18 cellular contexts compared by ENCODE assay signal in genomic region chr17:74126179-74126900, GRCh38.
DNase-seq lines count a peak whose midpoint lies in the region; ATAC-seq and TF ChIP-seq lines count a peak whose summit lies in the region.
"Had no signal": no experiment of that assay in that cellular context is flagged by ENCODE, and none has a peak within 500 bp of the region (broad histone marks: within the 10 kb centered on the region; RNA-seq: fewer than 3 reads in every experiment).

No MANE protein-coding gene starts in this region.

- H3K9me3 ChIP-seq in RWPE2 (ENCODE audit: severe bottlenecking) (no peaks in the 10 kb centered on the region), BE2C (no peaks in the 10 kb centered on the region)
- H3K9me3 ChIP-seq: A549 had no signal

- H3K27ac ChIP-seq in RWPE2 (ENCODE audit: poor library complexity, severe bottlenecking), result no peak overlapping the region
- H3K27ac ChIP-seq: A549 had no signal

- no peak for ATAC-seq in natural killer cell treated with Interleukin-12 subunit alpha and Interleukin-12 subunit beta and Interleukin-15 and Interleukin-18, amount 100 ng/mL, for 72 hours
- ATAC-seq in natural killer cell, result no peak
- ATAC-seq in RWPE2 (ENCODE audit: low read depth), result no peak
- ATAC-seq: PC-3, Right ventricle myocardium inferior had no signal

- H3K4me3 Mint-ChIP-seq in natural killer cell treated with Interleukin-12 subunit alpha and Interleukin-12 subunit beta and Interleukin-15 and Interleukin-18, amount 100 ng/mL, for 72 hours, result no peak overlapping the region
- no peak overlapping the region for H3K4me3 Mint-ChIP-seq in natural killer cell
- H3K4me3 Mint-ChIP-seq: CD4-positive, alpha-beta T cell had no signal

- H3K36me3 Mint-ChIP-seq in natural killer cell treated with Interleukin-12 subunit alpha and Interleukin-12 subunit beta and Interleukin-15 and Interleukin-18, amount 100 ng/mL, for 72 hours, result no peaks in the 10 kb centered on the region
- H3K36me3 Mint-ChIP-seq in natural killer cell, result no peaks in the 10 kb centered on the region

- TF ChIP-seq CTCF in natural killer cell (IDR thresholded peaks at IDR 0.05), result no peak
- no peak for TF ChIP-seq CTCF in RWPE2 (IDR thresholded peaks at IDR 0.05; ENCODE audit: poor library complexity, severe bottlenecking)
- TF ChIP-seq CTCF in BE2C (IDR thresholded peaks at IDR 0.05; ENCODE audit: low read depth, low read length), result no peak

- peak; percentile 15 for DNase-seq in natural killer cell treated with Interleukin-12 subunit alpha and Interleukin-12 subunit beta and Interleukin-15 and Interleukin-18, amount 100 ng/mL, for 72 hours (ENCODE audit: low spot score)
- DNase-seq in natural killer cell (no peak), RWPE2 (ENCODE audit: low spot score) (peak; percentile 18), mesenteric fat pad (ENCODE audit: low spot score) (peak; percentile 45), GM03348 (ENCODE audit: low spot score) (no peak), BE2C (no peak), H7 (no peak)
- DNase-seq: CD4-positive, alpha-beta T cell; HCEC 1CT; MV-4-11; NCI-H1436; NCI-H2081 treated with DMSO at 0.1 percent for 48 hours; NCI-H526; NK-92 treated with Interleukin-12 subunit alpha and Interleukin-12 subunit beta, amount 100 ng/mL, for 24 hours; PC-3; SK-N-SH had no signal

- intact Hi-C loops in natural killer cell (cut with micrococcal nuclease), result no loop called here

- H3K27me3 Mint-ChIP-seq in natural killer cell treated with Interleukin-12 subunit alpha and Interleukin-12 subunit beta and Interleukin-15 and Interleukin-18, amount 100 ng/mL, for 72 hours, result peaks cover 20 to 34% of the 10 kb centered on the region in 2 donors
- peaks cover 16 to 18% of the 10 kb centered on the region in 2 donors for H3K27me3 Mint-ChIP-seq in natural killer cell (ENCODE audit: low read depth in 2 of 2)

- peaks cover 13% of the 10 kb centered on the region for H3K27me3 ChIP-seq in RWPE2 (ENCODE audit: insufficient read depth, poor library complexity, severe bottlenecking)
- H3K27me3 ChIP-seq in BE2C, result no peaks in the 10 kb centered on the region
- no peaks in the 10 kb centered on the region for H3K27me3 ChIP-seq in H7 (ENCODE audit: control insufficient read depth, insufficient read depth, low read length)

- H3K4me1 ChIP-seq in RWPE2 (ENCODE audit: insufficient read depth, poor library complexity, severe bottlenecking) (no peaks in the 10 kb centered on the region), BE2C (no peaks in the 10 kb centered on the region)

- H3K27ac Mint-ChIP-seq in natural killer cell treated with Interleukin-12 subunit alpha and Interleukin-12 subunit beta and Interleukin-15 and Interleukin-18, amount 100 ng/mL, for 72 hours, result no peak overlapping the region
- no peak overlapping the region for H3K27ac Mint-ChIP-seq in natural killer cell
- H3K27ac Mint-ChIP-seq: CD4-positive, alpha-beta T cell had no signal

- H3K36me3 ChIP-seq in RWPE2 (ENCODE audit: low read depth) (no peaks in the 10 kb centered on the region), BE2C (no peaks in the 10 kb centered on the region), H7 (replicated peaks; ENCODE audit: control insufficient read depth, insufficient read depth, low read length) (no peaks in the 10 kb centered on the region)

- H3K4me3 ChIP-seq in RWPE2 (ENCODE audit: severe bottlenecking) (no peak overlapping the region), BE2C (ENCODE audit: low read depth, low read length) (no peak overlapping the region), H7 (ENCODE audit: insufficient read depth, low read depth, low read length) (no peak overlapping the region)
- H3K4me3 ChIP-seq: A549 had no signal

- no peaks in the 10 kb centered on the region for H3K4me1 Mint-ChIP-seq in natural killer cell treated with Interleukin-12 subunit alpha and Interleukin-12 subunit beta and Interleukin-15 and Interleukin-18, amount 100 ng/mL, for 72 hours (ENCODE audit: low read depth in 2 of 2)
- H3K4me1 Mint-ChIP-seq in natural killer cell, result no peaks in the 10 kb centered on the region

- no peaks in the 10 kb centered on the region for H3K9me3 Mint-ChIP-seq in natural killer cell treated with Interleukin-12 subunit alpha and Interleukin-12 subunit beta and Interleukin-15 and Interleukin-18, amount 100 ng/mL, for 72 hours
- H3K9me3 Mint-ChIP-seq in natural killer cell, result no peaks in the 10 kb centered on the region
- H3K9me3 Mint-ChIP-seq: CD4-positive, alpha-beta T cell had no signal

Comparison
In these comparisons a context has a peak if more than half of its experiments do, and no peak if none do; other contexts are left out.
1. DNase-seq: peak in natural killer cell treated with Interleukin-12 subunit alpha and Interleukin-12 subunit beta and Interleukin-15 and Interleukin-18, amount 100 ng/mL, for 72 hours (single experiment), RWPE2 (single experiment) and mesenteric fat pad (single experiment); none in natural killer cell (single experiment), GM03348 (single experiment), BE2C (single experiment) and H7 (single experiment).